Comparison of ENCODE assay signal across 8 cellular contexts in genomic region chr3:112086857-112087524, GRCh38. TPM values are rescaled to one million over a fixed set of nuclear protein-coding genes. Genes with fewer than 3 reads are reported as not detected.
DNase-seq lines count a peak whose midpoint lies in the region; ATAC-seq lines count a peak whose summit lies in the region.

No MANE protein-coding gene starts in this region.

- no peaks in the 10 kb centered on the region for H3K36me3 ChIP-seq in BLaER1 treated with 17β-estradiol and CSF1 and Interleukin-3, amounts not matched to agents 10 nM and 100 nM
- no peaks in the 10 kb centered on the region for H3K36me3 ChIP-seq in MG63

- peak overlapping the region; percentile 67 to 86 (median 76); a peak in 21 of 22 replicates for H3K4me2 ChIP-seq in BLaER1 treated with 17β-estradiol and CSF1 and Interleukin-3, amounts not matched to agents 10 nM and 100 nM

- H3K27me3 ChIP-seq in BLaER1 treated with 17β-estradiol and CSF1 and Interleukin-3, amounts not matched to agents 10 nM and 100 nM: peaks cover 40 to 68% (median 52%) of the 10 kb centered on the region in 11 experiments
- H3K27me3 ChIP-seq in MG63: no peaks in the 10 kb centered on the region

- DNase-seq in MG63: no peak
- DNase-seq in dermis blood vessel endothelial cell: peak; percentile 29
- DNase-seq in myocyte (ENCODE audit: low read depth): peak; percentile 45
- no peak for DNase-seq in posterior cingulate gyrus
- no peak for DNase-seq in SHP77 treated with DMSO at 0.1 percent for 48 hours (lab: John Stamatoyannopoulos, UW)

- peaks cover 0 to 19% (median 11%) of the 10 kb centered on the region in 11 experiments; a peak in 13 of 22 replicates for H3K9me3 ChIP-seq in BLaER1 treated with 17β-estradiol and CSF1 and Interleukin-3, amounts not matched to agents 10 nM and 100 nM (replicated peaks in 1 of 11)
- no peaks in the 10 kb centered on the region for H3K9me3 ChIP-seq in MG63

- ATAC-seq in GM18861 (IDR thresholded peaks at IDR 0.05; ENCODE audit: unreplicated experiment) (no peak), GM21528 (IDR thresholded peaks at IDR 0.05; ENCODE audit: low FRiP score, unreplicated experiment) (no peak)

- no peak overlapping the region for H3K9ac ChIP-seq in BLaER1 treated with 17β-estradiol and CSF1 and Interleukin-3, amounts not matched to agents 10 nM and 100 nM

- peaks cover 16 to 29% (median 21%) of the 10 kb centered on the region in 10 experiments for H3K4me1 ChIP-seq in BLaER1 treated with 17β-estradiol and CSF1 and Interleukin-3, amounts not matched to agents 10 nM and 100 nM

- peak overlapping the region; percentile 43 to 60 (median 53); a peak in 17 of 20 replicates for H3K4me3 ChIP-seq in BLaER1 treated with 17β-estradiol and CSF1 and Interleukin-3, amounts not matched to agents 10 nM and 100 nM
- peak overlapping the region; percentile 55 for H3K4me3 ChIP-seq in MG63

- H4K20me1 ChIP-seq in BLaER1 treated with 17β-estradiol and CSF1 and Interleukin-3, amounts not matched to agents 10 nM and 100 nM: 0 out of 22 replicates have a peak, but pooled peaks cover 0 to 10% (median 0%) of the 10 kb centered on the region in 11 experiments

- intact Hi-C loops in posterior cingulate gyrus (cut with DNase I): no loop called here

- H3K27ac ChIP-seq in BLaER1 treated with 17β-estradiol and CSF1 and Interleukin-3, amounts not matched to agents 10 nM and 100 nM: no peak overlapping the region

RNA-seq across cellular contexts. Expression of gene C3orf52, which starts 0.8 kb away (rescaled TPM):
- total RNA-seq in MG63 (2014; rRNA removed; shearing (Covaris generic); ENCODE audit: low replicate concordance): 2.2 and 2.4 TPM in 2 replicates
- total RNA-seq in dermis blood vessel endothelial cell (6.7 and 7.7 TPM in 2 replicates), myocyte (11.8 and 18.6 TPM in 2 replicates)
- polyA plus RNA-seq in myocyte (2012): 2.5 TPM

RNA-seq across cellular contexts. Expression of gene GCSAM, which starts 46.1 kb away (rescaled TPM):
- not detected in 2 replicates for total RNA-seq in MG63 (2014; rRNA removed; shearing (Covaris generic); ENCODE audit: low replicate concordance)
- total RNA-seq in dermis blood vessel endothelial cell: not detected in 2 replicates
- not detected in 2 replicates for total RNA-seq in myocyte
- 0.37 TPM for polyA plus RNA-seq in myocyte (2012)

RNA-seq across cellular contexts. Expression of gene TMPRSS7, which starts 52.5 kb away (rescaled TPM):
- total RNA-seq in MG63 (2014; rRNA removed; shearing (Covaris generic); ENCODE audit: low replicate concordance): not detected in 2 replicates
- total RNA-seq in dermis blood vessel endothelial cell: not detected in 2 replicates
- not detected in 2 replicates for total RNA-seq in myocyte
- 0.06 TPM for polyA plus RNA-seq in myocyte (2012)

Comparison
In these comparisons a context has a peak if more than half of its experiments do, and no peak if none do; other contexts are left out.
1. DNase-seq: peak in dermis blood vessel endothelial cell (single experiment) and myocyte (single experiment); none in MG63 (single experiment), posterior cingulate gyrus (0 of 10) and SHP77 treated with DMSO at 0.1 percent for 48 hours (single experiment).